Comparison of ENCODE assay signal across 1 cellular context in the genomic region with DNA sequence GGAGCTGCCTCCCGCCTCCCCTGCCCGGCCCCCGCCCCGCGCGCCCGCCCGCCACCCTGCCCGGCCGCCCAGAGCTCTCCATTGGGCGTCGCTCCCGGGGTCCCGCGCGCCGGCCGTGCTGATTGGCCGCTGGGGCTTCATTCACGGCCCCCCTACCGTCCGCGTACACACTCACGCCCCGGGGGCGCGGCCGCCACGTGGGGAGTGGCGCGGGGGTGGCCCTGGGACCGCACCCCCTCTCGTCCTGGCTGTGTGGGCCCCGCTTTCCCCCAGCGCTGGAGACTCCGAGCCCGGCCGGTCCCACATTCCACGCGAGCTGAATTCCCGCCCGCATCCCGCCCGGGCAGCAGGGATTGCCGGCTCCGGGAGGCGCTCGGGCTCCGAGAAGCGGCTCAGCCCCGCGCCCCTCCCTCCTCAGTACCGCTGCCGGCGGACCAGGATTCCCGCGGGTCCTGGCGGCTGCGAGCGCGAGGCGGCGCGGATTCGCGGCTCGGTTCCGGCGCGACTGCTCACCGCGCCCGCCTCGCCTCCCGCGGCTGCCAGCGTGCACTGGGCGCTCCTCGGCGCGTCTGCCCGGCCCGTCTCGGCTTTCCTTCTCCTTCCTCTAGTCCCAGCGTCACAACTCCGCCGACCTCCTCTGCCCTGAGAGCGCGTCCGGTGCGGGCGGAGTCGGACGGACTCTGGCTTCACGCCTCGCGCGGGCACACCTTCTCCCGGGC.
TF ChIP-seq lines count a peak whose summit lies in the region.

No MANE protein-coding gene starts in this region.

TF ChIP-seq in HepG2, 621 proteins besides CTCF, POLR2A, EP300 and RAD21 (continues in another document):
- TF ChIP-seq ZNF251 (CRISPR knock-in tag; IDR thresholded peaks at IDR 0.05): no peak
- TF ChIP-seq SP2 (CRISPR knock-in tag; IDR thresholded peaks at IDR 0.05): peak; percentile 77
- no peak for TF ChIP-seq PAWR (CRISPR knock-in tag; IDR thresholded peaks at IDR 0.05; ENCODE audit: borderline replicate concordance)
- TF ChIP-seq, protein P1, sequence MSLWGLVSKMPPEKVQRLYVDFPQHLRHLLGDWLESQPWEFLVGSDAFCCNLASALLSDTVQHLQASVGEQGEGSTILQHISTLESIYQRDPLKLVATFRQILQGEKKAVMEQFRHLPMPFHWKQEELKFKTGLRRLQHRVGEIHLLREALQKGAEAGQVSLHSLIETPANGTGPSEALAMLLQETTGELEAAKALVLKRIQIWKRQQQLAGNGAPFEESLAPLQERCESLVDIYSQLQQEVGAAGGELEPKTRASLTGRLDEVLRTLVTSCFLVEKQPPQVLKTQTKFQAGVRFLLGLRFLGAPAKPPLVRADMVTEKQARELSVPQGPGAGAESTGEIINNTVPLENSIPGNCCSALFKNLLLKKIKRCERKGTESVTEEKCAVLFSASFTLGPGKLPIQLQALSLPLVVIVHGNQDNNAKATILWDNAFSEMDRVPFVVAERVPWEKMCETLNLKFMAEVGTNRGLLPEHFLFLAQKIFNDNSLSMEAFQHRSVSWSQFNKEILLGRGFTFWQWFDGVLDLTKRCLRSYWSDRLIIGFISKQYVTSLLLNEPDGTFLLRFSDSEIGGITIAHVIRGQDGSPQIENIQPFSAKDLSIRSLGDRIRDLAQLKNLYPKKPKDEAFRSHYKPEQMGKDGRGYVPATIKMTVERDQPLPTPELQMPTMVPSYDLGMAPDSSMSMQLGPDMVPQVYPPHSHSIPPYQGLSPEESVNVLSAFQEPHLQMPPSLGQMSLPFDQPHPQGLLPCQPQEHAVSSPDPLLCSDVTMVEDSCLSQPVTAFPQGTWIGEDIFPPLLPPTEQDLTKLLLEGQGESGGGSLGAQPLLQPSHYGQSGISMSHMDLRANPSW (CRISPR knock-in tag; IDR thresholded peaks at IDR 0.05; ENCODE audit: borderline replicate concordance): no peak
- TF ChIP-seq NFYC (CRISPR knock-in tag; IDR thresholded peaks at IDR 0.05): peak; percentile 74
- TF ChIP-seq ZNF367 (CRISPR knock-in tag; IDR thresholded peaks at IDR 0.05; ENCODE audit: borderline replicate concordance): no peak; the same call in 1 of the 2 replicates
- TF ChIP-seq, protein P2, sequence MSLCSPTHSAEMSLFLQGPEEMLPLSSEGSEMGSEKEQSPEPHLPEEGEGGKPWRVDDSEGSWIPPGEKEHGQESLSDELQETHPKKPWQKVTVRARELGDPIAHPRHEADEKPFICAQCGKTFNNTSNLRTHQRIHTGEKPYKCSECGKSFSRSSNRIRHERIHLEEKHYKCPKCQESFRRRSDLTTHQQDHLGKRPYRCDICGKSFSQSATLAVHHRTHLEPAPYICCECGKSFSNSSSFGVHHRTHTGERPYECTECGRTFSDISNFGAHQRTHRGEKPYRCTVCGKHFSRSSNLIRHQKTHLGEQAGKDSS (CRISPR knock-in tag; IDR thresholded peaks at IDR 0.05; ENCODE audit: borderline replicate concordance, low read depth): no peak
- TF ChIP-seq ONECUT2 (CRISPR knock-in tag; IDR thresholded peaks at IDR 0.05): no peak
- TF ChIP-seq, protein P3, sequence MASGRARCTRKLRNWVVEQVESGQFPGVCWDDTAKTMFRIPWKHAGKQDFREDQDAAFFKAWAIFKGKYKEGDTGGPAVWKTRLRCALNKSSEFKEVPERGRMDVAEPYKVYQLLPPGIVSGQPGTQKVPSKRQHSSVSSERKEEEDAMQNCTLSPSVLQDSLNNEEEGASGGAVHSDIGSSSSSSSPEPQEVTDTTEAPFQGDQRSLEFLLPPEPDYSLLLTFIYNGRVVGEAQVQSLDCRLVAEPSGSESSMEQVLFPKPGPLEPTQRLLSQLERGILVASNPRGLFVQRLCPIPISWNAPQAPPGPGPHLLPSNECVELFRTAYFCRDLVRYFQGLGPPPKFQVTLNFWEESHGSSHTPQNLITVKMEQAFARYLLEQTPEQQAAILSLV (CRISPR knock-in tag; IDR thresholded peaks at IDR 0.05; ENCODE audit: borderline replicate concordance): no peak
- peak; percentile 24; the same call in 1 of the 2 replicates for TF ChIP-seq TMF1 (CRISPR knock-in tag; IDR thresholded peaks at IDR 0.05; ENCODE audit: low read depth)
- 0 out of 2 replicates have a peak, but pooled peaks have one; percentile 3 for TF ChIP-seq ZNF773 (CRISPR knock-in tag; IDR thresholded peaks at IDR 0.05; ENCODE audit: borderline replicate concordance)
- TF ChIP-seq PRMT3 (CRISPR knock-in tag; IDR thresholded peaks at IDR 0.05; ENCODE audit: borderline replicate concordance, low read depth): no peak
- no peak; the same call in 1 of the 2 replicates for TF ChIP-seq ZNF768 (CRISPR knock-in tag; IDR thresholded peaks at IDR 0.05)
- TF ChIP-seq ZFYVE20 (CRISPR knock-in tag; IDR thresholded peaks at IDR 0.05; ENCODE audit: borderline replicate concordance, low read depth): no peak
- TF ChIP-seq, protein P4, sequence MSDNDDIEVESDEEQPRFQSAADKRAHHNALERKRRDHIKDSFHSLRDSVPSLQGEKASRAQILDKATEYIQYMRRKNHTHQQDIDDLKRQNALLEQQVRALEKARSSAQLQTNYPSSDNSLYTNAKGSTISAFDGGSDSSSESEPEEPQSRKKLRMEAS (IDR thresholded peaks at IDR 0.05): peak; percentile 62
- TF ChIP-seq TBX3 (IDR thresholded peaks at IDR 0.05; ENCODE audit: borderline replicate concordance): no peak
- TF ChIP-seq, protein P5, sequence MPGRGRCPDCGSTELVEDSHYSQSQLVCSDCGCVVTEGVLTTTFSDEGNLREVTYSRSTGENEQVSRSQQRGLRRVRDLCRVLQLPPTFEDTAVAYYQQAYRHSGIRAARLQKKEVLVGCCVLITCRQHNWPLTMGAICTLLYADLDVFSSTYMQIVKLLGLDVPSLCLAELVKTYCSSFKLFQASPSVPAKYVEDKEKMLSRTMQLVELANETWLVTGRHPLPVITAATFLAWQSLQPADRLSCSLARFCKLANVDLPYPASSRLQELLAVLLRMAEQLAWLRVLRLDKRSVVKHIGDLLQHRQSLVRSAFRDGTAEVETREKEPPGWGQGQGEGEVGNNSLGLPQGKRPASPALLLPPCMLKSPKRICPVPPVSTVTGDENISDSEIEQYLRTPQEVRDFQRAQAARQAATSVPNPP (CRISPR knock-in tag; IDR thresholded peaks at IDR 0.05): 0 out of 2 replicates have a peak, but pooled peaks have one; percentile 58
- TF ChIP-seq, protein P6, sequence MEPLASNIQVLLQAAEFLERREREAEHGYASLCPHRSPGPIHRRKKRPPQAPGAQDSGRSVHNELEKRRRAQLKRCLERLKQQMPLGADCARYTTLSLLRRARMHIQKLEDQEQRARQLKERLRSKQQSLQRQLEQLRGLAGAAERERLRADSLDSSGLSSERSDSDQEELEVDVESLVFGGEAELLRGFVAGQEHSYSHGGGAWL (CRISPR knock-in tag; IDR thresholded peaks at IDR 0.05): peak; percentile 65; the same call in 1 of the 2 replicates
- TF ChIP-seq, protein P7, sequence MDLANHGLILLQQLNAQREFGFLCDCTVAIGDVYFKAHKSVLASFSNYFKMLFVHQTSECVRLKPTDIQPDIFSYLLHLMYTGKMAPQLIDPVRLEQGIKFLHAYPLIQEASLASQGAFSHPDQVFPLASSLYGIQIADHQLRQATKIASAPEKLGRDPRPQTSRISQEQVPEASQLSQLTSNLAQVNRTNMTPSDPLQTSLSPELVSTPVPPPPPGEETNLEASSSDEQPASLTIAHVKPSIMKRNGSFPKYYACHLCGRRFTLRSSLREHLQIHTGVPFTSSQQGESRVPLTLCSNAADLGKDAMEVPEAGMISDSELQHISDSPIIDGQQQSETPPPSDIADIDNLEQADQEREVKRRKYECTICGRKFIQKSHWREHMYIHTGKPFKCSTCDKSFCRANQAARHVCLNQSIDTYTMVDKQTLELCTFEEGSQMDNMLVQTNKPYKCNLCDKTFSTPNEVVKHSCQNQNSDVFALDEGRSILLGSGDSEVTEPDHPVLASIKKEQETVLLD (CRISPR knock-in tag; IDR thresholded peaks at IDR 0.05; ENCODE audit: low read depth): no peak
- TF ChIP-seq BCL6 (CRISPR knock-in tag; IDR thresholded peaks at IDR 0.05): 0 out of 2 replicates have a peak, but pooled peaks have one; percentile 13
- TF ChIP-seq ZNF850 (CRISPR knock-in tag; conservative IDR thresholded peaks at IDR 0.05): 0 out of 2 replicates have a peak, but pooled peaks have one; percentile 45
- TF ChIP-seq IRX3 (CRISPR knock-in tag; IDR thresholded peaks at IDR 0.05; ENCODE audit: borderline replicate concordance, low read depth): 0 out of 2 replicates have a peak, but pooled peaks have one; percentile 20
- TF ChIP-seq RBM39 (IDR thresholded peaks at IDR 0.05; ENCODE audit: low read depth, low read length, poor library complexity, severe bottlenecking): no peak
- TF ChIP-seq ZNF383 (CRISPR knock-in tag; IDR thresholded peaks at IDR 0.05; ENCODE audit: borderline replicate concordance): no peak
- no peak for TF ChIP-seq STAT5B (CRISPR knock-in tag; IDR thresholded peaks at IDR 0.05)
- TF ChIP-seq, protein P8, sequence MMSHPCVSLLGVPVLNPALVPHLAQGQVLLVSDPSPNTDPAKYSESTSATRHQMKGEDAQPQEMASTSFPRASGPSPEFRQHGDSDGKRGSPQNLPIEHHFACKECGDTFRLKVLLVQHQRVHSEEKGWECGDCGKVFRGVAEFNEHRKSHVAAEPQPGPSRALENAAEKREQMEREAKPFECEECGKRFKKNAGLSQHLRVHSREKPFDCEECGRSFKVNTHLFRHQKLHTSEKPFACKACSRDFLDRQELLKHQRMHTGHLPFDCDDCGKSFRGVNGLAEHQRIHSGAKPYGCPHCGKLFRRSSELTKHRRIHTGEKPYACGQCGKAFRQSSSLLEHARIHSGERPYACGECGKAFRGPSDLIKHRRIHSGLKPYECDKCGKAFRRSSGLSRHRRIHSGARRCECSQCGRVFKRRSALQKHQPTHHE (CRISPR knock-in tag; IDR thresholded peaks at IDR 0.05; ENCODE audit: borderline replicate concordance): 0 out of 2 replicates have a peak, but pooled peaks have one; percentile 64
- TF ChIP-seq BORCS8-MEF2B (CRISPR knock-in tag; IDR thresholded peaks at IDR 0.05): peak; percentile 49; the same call in 1 of the 2 replicates
- no peak for TF ChIP-seq ARHGAP35 (CRISPR knock-in tag; IDR thresholded peaks at IDR 0.05; ENCODE audit: borderline replicate concordance)
- TF ChIP-seq ARNTL (CRISPR knock-in tag; IDR thresholded peaks at IDR 0.05): peak; percentile 53; the same call in 1 of the 2 replicates
- TF ChIP-seq REL (CRISPR knock-in tag; conservative IDR thresholded peaks at IDR 0.05): peak; percentile 58; the same call in 1 of the 2 replicates
- TF ChIP-seq SIN3A (IDR thresholded peaks at IDR 0.05; ENCODE audit: borderline replicate concordance, low read depth, low read length): no peak; the same call in 1 of the 2 replicates
- TF ChIP-seq ZNF432 (CRISPR knock-in tag; IDR thresholded peaks at IDR 0.05; ENCODE audit: borderline replicate concordance): no peak
- TF ChIP-seq KDM5A (IDR thresholded peaks at IDR 0.05; ENCODE audit: borderline replicate concordance, low read length): no peak
- no peak for TF ChIP-seq NFE2L2 (IDR thresholded peaks at IDR 0.05; ENCODE audit: low read length)
- no peak for TF ChIP-seq CCAR2 (optimal IDR thresholded peaks at IDR 0.05; ENCODE audit: low read depth, low read length)
- no peak for TF ChIP-seq FOXM1 (CRISPR knock-in tag; IDR thresholded peaks at IDR 0.05)
- TF ChIP-seq KDM1A (CRISPR knock-in tag; IDR thresholded peaks at IDR 0.05): no peak
- TF ChIP-seq, protein P9, sequence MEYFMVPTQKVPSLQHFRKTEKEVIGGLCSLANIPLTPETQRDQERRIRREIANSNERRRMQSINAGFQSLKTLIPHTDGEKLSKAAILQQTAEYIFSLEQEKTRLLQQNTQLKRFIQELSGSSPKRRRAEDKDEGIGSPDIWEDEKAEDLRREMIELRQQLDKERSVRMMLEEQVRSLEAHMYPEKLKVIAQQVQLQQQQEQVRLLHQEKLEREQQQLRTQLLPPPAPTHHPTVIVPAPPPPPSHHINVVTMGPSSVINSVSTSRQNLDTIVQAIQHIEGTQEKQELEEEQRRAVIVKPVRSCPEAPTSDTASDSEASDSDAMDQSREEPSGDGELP (IDR thresholded peaks at IDR 0.05; ENCODE audit: borderline replicate concordance, low read depth): no peak
- no peak for TF ChIP-seq BRD4 (CRISPR knock-in tag; IDR thresholded peaks at IDR 0.05)
- TF ChIP-seq ZSCAN20 (CRISPR knock-in tag; IDR thresholded peaks at IDR 0.05; ENCODE audit: borderline replicate concordance): peak; percentile 42; the same call in 1 of the 2 replicates
- TF ChIP-seq ZNF629 (CRISPR knock-in tag; conservative IDR thresholded peaks at IDR 0.05): no peak
- TF ChIP-seq GABPB1 (CRISPR knock-in tag; IDR thresholded peaks at IDR 0.05): peak; percentile 28; the same call in 1 of the 2 replicates
- TF ChIP-seq, protein P10, sequence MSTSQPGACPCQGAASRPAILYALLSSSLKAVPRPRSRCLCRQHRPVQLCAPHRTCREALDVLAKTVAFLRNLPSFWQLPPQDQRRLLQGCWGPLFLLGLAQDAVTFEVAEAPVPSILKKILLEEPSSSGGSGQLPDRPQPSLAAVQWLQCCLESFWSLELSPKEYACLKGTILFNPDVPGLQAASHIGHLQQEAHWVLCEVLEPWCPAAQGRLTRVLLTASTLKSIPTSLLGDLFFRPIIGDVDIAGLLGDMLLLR (CRISPR knock-in tag; IDR thresholded peaks at IDR 0.05): peak; percentile 51; the same call in 1 of the 2 replicates
- TF ChIP-seq SAP130 (CRISPR knock-in tag; IDR thresholded peaks at IDR 0.05; ENCODE audit: low read depth): peak; percentile 46; the same call in 1 of the 2 replicates
- no peak for TF ChIP-seq ZNF572 (CRISPR knock-in tag; IDR thresholded peaks at IDR 0.05)
- 0 out of 2 replicates have a peak, but pooled peaks have one; percentile 14 for TF ChIP-seq ZNF263 (CRISPR knock-in tag; IDR thresholded peaks at IDR 0.05)
- TF ChIP-seq, protein P11, sequence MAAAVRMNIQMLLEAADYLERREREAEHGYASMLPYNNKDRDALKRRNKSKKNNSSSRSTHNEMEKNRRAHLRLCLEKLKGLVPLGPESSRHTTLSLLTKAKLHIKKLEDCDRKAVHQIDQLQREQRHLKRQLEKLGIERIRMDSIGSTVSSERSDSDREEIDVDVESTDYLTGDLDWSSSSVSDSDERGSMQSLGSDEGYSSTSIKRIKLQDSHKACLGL (CRISPR knock-in tag; IDR thresholded peaks at IDR 0.05): no peak; the same call in none of the 2 replicates
- TF ChIP-seq, protein P12, sequence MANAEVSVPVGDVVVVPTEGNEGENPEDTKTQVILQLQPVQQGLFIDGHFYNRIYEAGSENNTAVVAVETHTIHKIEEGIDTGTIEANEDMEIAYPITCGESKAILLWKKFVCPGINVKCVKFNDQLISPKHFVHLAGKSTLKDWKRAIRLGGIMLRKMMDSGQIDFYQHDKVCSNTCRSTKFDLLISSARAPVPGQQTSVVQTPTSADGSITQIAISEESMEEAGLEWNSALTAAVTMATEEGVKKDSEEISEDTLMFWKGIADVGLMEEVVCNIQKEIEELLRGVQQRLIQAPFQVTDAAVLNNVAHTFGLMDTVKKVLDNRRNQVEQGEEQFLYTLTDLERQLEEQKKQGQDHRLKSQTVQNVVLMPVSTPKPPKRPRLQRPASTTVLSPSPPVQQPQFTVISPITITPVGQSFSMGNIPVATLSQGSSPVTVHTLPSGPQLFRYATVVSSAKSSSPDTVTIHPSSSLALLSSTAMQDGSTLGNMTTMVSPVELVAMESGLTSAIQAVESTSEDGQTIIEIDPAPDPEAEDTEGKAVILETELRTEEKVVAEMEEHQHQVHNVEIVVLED (CRISPR knock-in tag; IDR thresholded peaks at IDR 0.05; ENCODE audit: borderline replicate concordance): peak; percentile 33; the same call in 1 of the 2 replicates
- TF ChIP-seq MLLT10 (CRISPR knock-in tag; IDR thresholded peaks at IDR 0.05): no peak
- no peak for TF ChIP-seq SMAD3 (CRISPR knock-in tag; IDR thresholded peaks at IDR 0.05)
- no peak for TF ChIP-seq MED1 (CRISPR knock-in tag; IDR thresholded peaks at IDR 0.05)
- TF ChIP-seq HDAC1 (CRISPR knock-in tag; IDR thresholded peaks at IDR 0.05): 0 out of 2 replicates have a peak, but pooled peaks have one; percentile 26
- TF ChIP-seq HNRNPLL (IDR thresholded peaks at IDR 0.05; ENCODE audit: low read depth, low read length, poor library complexity, severe bottlenecking): peak; percentile 29
